In the genomic region with DNA sequence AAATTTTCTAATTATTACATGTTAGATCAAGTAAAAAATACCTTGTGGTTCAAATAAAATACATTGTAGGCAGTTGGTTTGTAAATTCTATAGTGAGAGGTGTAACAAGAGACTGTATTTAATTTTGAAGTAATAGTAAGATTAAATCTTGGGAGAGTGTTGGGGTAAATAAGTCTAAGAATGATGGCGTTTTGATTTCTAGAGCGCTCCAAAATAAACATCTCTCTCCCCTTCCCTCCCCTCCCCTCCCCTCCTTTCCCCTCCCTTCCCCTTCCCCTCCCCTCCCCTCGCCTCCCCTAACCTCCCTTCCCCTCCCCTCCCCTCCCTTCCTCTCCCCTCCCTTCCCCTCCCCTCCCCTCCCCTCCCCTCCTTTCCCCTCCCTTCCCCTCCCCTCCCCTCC, we compare ENCODE assay signal across 27 cellular contexts.
"Had no signal": no experiment of that assay in that cellular context is flagged by ENCODE, and none has a peak within 500 bp of the region (broad histone marks: within the 10 kb centered on the region; RNA-seq: fewer than 3 reads in every experiment).

No MANE protein-coding gene starts in this region.

- H3K4me1 ChIP-seq: stomach, suprapubic skin, testis, thyroid gland, tibial artery, tibial nerve, transverse colon, upper lobe of left lung, upper lobe of right lung, uterus, vagina had no signal

- DNase-seq: stimulated activated CD4-positive, alpha-beta T cell treated with anti-CD3 and anti-CD28 coated beads, Interleukin-2, amount 100 ng/mL, for 48 hours; stimulated activated CD4-positive, alpha-beta T cell treated with anti-CD3 and anti-CD28 coated beads, Interleukin-4, amount 100 ng/mL, for 1 hour; stimulated activated CD4-positive, alpha-beta T cell treated with anti-CD3 and anti-CD28 coated beads, Interleukin-4, amount 100 ng/mL, for 24 hours; stimulated activated CD4-positive, alpha-beta T cell treated with anti-CD3 and anti-CD28 coated beads, Interleukin-4, amount 100 ng/mL, for 4 hours; stimulated activated CD8-positive, alpha-beta memory T cell treated with anti-CD3 and anti-CD28 coated beads, Interleukin-4, amount 100 ng/mL, for 48 hours; stimulated activated naive B cell treated with anti-CD40 and anti-IgM and Interleukin-4, amounts not matched to agents 10 μg/mL and 1 μg/mL and 100 μg/mL, for 72 hours; stimulated activated naive CD4-positive, alpha-beta T cell; stimulated activated naive CD4-positive, alpha-beta T cell treated with Interleukin-2 at 50 U/mL for 16 hours; stimulated activated naive CD8-positive, alpha-beta T cell treated with anti-CD3 and anti-CD28 coated beads, Interleukin-15, amount 100 ng/mL, for 72 hours; stimulated activated naive CD8-positive, alpha-beta T cell treated with anti-CD3 and anti-CD28 coated beads, Interleukin-15, Interleukin-2, amounts not matched to agents 100 U/mL and 50 U/mL, for 24 hours; stomach; substantia nigra; testis; thyroid gland; tibial artery; transverse colon; trophoblast cell; upper lobe of left lung; upper lobe of right lung; uterus had no signal

- H3K27ac ChIP-seq: stomach, suprapubic skin, testis, thoracic aorta, thyroid gland, tibial artery, tibial nerve, transverse colon, upper lobe of left lung, upper lobe of right lung, uterus, vagina had no signal

- FAIRE-seq: urothelium cell line had no signal

- H3K9me3 ChIP-seq: testis, thyroid gland, upper lobe of right lung, uterus, vagina had no signal

- ATAC-seq: stimulated activated effector memory CD8-positive, alpha-beta T cell treated with anti-CD3 and anti-CD28 coated beads, Interleukin-12 subunit alpha, Interleukin-12 subunit beta, amount 100 ng/mL, for 72 hours; stimulated activated memory B cell treated with anti-CD40 and anti-IgM and Interleukin-4, amounts not matched to agents 10 μg/mL and 1 μg/mL and 100 μg/mL, for 72 hours; stimulated activated naive B cell treated with anti-CD40 and anti-IgM and Interleukin-4, amounts not matched to agents 10 μg/mL and 1 μg/mL and 100 μg/mL, for 72 hours; stimulated activated naive CD8-positive, alpha-beta T cell treated with anti-CD3 and anti-CD28 coated beads, Interleukin-15, amount 100 ng/mL, for 72 hours; stimulated activated naive CD8-positive, alpha-beta T cell treated with anti-CD3 and anti-CD28 coated beads, Interleukin-15, Interleukin-2, amounts not matched to agents 100 U/mL and 50 U/mL, for 24 hours; upper lobe of right lung had no signal

- H3K4me3 ChIP-seq: stomach, suprapubic skin, testis, thoracic aorta, thyroid gland, tibial artery, tibial nerve, transverse colon, upper lobe of left lung, upper lobe of right lung, uterus, vagina had no signal

- H3K36me3 ChIP-seq: stomach, suprapubic skin, thoracic aorta, thyroid gland, tibial artery, tibial nerve, transverse colon, upper lobe of left lung, upper lobe of right lung, uterus, vagina had no signal

- H3K27me3 ChIP-seq: suprapubic skin, testis, thyroid gland, tibial artery, tibial nerve, transverse colon, upper lobe of left lung, upper lobe of right lung, uterus, vagina had no signal
